Comparison of ENCODE assay signal across 8 cellular contexts in the genomic region with DNA sequence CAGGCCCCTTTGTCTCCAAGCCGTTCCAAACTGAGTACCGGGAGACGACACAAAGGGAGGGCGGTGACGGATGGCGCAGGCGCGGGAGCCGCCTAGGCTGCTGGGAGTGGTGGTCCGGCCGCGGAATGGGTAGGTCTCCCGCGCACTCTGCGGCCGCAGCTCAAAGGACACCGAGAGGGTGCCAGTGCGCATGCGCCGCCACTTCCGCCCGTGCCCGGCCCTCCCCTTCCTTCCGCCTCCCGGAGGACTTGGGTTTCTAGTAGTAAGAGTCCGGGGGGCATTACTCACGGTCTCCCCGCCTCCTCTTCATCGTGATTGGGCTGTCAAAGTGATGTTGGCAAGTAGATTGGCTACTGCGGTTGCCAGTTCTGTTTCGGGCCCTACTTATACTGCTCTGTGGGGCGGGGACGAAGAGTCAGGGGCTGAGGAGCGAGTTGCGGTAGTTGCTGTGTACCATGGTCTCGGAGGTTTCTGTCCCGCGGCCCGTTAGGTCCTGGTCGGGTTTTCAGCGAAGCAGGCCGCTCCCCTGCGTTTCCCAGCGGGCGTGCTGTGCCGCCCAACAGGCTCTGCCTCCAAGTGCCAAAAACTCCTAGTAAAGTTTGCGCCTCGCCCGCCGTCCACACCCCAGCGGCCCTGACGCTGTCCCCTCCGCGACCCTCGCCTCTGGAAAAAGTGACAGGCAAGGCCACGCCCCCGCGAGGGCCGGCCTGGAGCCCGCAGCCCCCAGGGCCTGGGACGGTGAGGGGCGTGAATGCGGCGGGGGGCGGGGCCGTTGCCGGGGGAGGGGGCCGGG. TPM values are rescaled to one million over a fixed set of nuclear protein-coding genes. Genes with fewer than 3 reads are reported as not detected.
DNase-seq lines count a peak whose midpoint lies in the region; ATAC-seq and TF ChIP-seq lines count a peak whose summit lies in the region.

No MANE protein-coding gene starts in this region.

- ATAC-seq in GM19397 (IDR thresholded peaks at IDR 0.05; ENCODE audit: unreplicated experiment) (peak; percentile 43), HG03565 (IDR thresholded peaks at IDR 0.05; ENCODE audit: unreplicated experiment) (peak; percentile 39), left lung (peak; percentile 63)

- peak overlapping the region; percentile 95 for H3K27ac Mint-ChIP-seq in dendritic cell treated with granulocyte-macrophage colony-stimulating factor and Interleukin-4, amounts not matched to agents 40 ng/mL and 50 ng/mL, for 4 days

- DNase-seq in CD1c-positive myeloid dendritic cell (ENCODE audit: extremely low spot score) (peak; percentile 99), NCI-H748 treated with DMSO at 0.1 percent for 48 hours (lab: John Stamatoyannopoulos, UW) (peak; percentile 97), left lung (peak; percentile 99 to 100)
- DNase-seq in activated CD4-positive, alpha-beta T cell treated with anti-CD3 and anti-CD28 coated beads, Interleukin-2, amount 50 U/mL, for 4 hours, result peak; percentile 98
- DNase-seq in stimulated activated CD4-positive, alpha-beta T cell treated with anti-CD3 and anti-CD28 coated beads, Interleukin-2, amount 100 ng/mL, for 4 hours (ENCODE audit: low read depth), result peak; percentile 98

- no peaks in the 10 kb centered on the region for H3K36me3 ChIP-seq in left lung

- H3K9me3 ChIP-seq in left lung, result no peaks in the 10 kb centered on the region

- H3K4me1 Mint-ChIP-seq in dendritic cell treated with granulocyte-macrophage colony-stimulating factor and Interleukin-4, amounts not matched to agents 40 ng/mL and 50 ng/mL, for 4 days (ENCODE audit: low read depth), result peaks cover 33% of the 10 kb centered on the region

- H3K4me1 ChIP-seq in left lung, result peaks cover 22 to 26% of the 10 kb centered on the region in 2 donors

- intact Hi-C loops in dendritic cell treated with granulocyte-macrophage colony-stimulating factor and Interleukin-4, amounts not matched to agents 40 ng/mL and 50 ng/mL, for 4 days (cut with micrococcal nuclease), result loop anchor here (2.0 to 5.0 kb wide), 2 partner anchors 242 to 439 kb away; no protein-coding TSS in a partner anchor
- intact Hi-C loops in left lung (cut with DNase I), result no loop called here

- H3K27ac ChIP-seq in left lung, result peak overlapping the region; percentile 98 to 100

- H3K36me3 Mint-ChIP-seq in dendritic cell treated with granulocyte-macrophage colony-stimulating factor and Interleukin-4, amounts not matched to agents 40 ng/mL and 50 ng/mL, for 4 days (ENCODE audit: low read depth), result peaks cover 33% of the 10 kb centered on the region

- TF ChIP-seq CTCF in left lung (IDR thresholded peaks at IDR 0.05), result no peak

- H3K9me3 Mint-ChIP-seq in dendritic cell treated with granulocyte-macrophage colony-stimulating factor and Interleukin-4, amounts not matched to agents 40 ng/mL and 50 ng/mL, for 4 days, result no peaks in the 10 kb centered on the region

- no peaks in the 10 kb centered on the region for H3K27me3 ChIP-seq in left lung

- no peaks in the 10 kb centered on the region for H3K27me3 Mint-ChIP-seq in dendritic cell treated with granulocyte-macrophage colony-stimulating factor and Interleukin-4, amounts not matched to agents 40 ng/mL and 50 ng/mL, for 4 days

- peak overlapping the region; percentile 97 for H3K4me3 Mint-ChIP-seq in dendritic cell treated with granulocyte-macrophage colony-stimulating factor and Interleukin-4, amounts not matched to agents 40 ng/mL and 50 ng/mL, for 4 days

- peak overlapping the region; percentile 92 for H3K4me3 ChIP-seq in left lung

RNA-seq across cellular contexts. Expression of a gene that starts 0.5 kb away (rescaled TPM):
- 10 to 100 TPM in 1 of 2 donors, 1 to 10 TPM in 1; 9.3 to 10.9 TPM for total RNA-seq in left lung

RNA-seq across cellular contexts. Expression of a gene that starts 7.1 kb away (rescaled TPM):
- total RNA-seq in left lung, result 10 to 100 TPM; 61.9 to 79.8 TPM

Comparison
In these comparisons a context has a peak if more than half of its experiments do, and no peak if none do; other contexts are left out.
1. Peak in every context shown above with its lines: DNase-seq, ATAC-seq, H3K4me3 ChIP-seq and H3K27ac ChIP-seq.